2 cellular contexts compared by ENCODE assay signal in the genomic region with DNA sequence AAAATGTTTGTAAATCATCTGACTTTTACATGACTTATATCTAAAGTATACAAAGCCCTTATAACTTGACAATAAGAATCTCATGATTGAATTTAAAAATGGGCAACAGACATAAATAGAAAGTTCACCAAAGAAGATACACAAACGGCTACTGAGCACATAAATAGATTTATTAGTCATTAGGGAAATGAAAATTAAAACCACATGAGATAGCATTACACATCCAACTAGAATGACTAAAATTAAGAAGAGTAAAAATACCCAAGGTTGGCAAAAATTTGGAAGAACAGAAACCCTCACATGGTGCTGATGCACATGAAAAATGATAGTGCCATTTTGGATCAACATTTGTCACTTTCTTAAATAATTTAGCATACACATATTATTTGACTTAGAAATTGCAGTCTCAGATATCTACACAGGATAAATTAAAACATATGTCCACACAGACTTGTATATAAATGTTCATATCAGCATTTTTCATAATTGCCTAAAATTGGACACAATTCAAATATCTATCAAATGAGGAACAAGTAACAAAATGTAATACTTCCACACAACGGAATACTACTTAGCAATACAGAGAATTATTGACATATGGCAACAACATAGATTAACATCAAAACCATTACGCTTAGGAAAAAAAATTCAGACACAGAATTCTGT.
TF ChIP-seq lines count a peak whose summit lies in the region.

No MANE protein-coding gene starts in this region.

TF ChIP-seq in HepG2, 621 proteins besides CTCF, POLR2A, EP300 and RAD21 (continued from another document):
- peak; percentile 51; the same call in 1 of the 2 replicates for TF ChIP-seq MAFF (IDR thresholded peaks at IDR 0.05; ENCODE audit: low read depth, low read length)

TF ChIP-seq in K562, 482 proteins besides CTCF, POLR2A, EP300 and RAD21 (continues in another document):
- TF ChIP-seq, protein P1, sequence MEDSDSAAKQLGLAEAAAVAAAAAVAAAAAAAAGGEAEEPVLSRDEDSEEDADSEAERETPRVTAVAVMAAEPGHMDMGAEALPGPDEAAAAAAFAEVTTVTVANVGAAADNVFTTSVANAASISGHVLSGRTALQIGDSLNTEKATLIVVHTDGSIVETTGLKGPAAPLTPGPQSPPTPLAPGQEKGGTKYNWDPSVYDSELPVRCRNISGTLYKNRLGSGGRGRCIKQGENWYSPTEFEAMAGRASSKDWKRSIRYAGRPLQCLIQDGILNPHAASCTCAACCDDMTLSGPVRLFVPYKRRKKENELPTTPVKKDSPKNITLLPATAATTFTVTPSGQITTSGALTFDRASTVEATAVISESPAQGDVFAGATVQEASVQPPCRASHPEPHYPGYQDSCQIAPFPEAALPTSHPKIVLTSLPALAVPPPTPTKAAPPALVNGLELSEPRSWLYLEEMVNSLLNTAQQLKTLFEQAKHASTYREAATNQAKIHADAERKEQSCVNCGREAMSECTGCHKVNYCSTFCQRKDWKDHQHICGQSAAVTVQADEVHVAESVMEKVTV (CRISPR knock-in tag; IDR thresholded peaks at IDR 0.05), result no peak
- TF ChIP-seq ZFP36 (IDR thresholded peaks at IDR 0.05; ENCODE audit: low read depth, low read length, partially characterized antibody), result no peak
- TF ChIP-seq ZNF561 (CRISPR knock-in tag; conservative IDR thresholded peaks at IDR 0.05), result no peak
- TF ChIP-seq, protein P2, sequence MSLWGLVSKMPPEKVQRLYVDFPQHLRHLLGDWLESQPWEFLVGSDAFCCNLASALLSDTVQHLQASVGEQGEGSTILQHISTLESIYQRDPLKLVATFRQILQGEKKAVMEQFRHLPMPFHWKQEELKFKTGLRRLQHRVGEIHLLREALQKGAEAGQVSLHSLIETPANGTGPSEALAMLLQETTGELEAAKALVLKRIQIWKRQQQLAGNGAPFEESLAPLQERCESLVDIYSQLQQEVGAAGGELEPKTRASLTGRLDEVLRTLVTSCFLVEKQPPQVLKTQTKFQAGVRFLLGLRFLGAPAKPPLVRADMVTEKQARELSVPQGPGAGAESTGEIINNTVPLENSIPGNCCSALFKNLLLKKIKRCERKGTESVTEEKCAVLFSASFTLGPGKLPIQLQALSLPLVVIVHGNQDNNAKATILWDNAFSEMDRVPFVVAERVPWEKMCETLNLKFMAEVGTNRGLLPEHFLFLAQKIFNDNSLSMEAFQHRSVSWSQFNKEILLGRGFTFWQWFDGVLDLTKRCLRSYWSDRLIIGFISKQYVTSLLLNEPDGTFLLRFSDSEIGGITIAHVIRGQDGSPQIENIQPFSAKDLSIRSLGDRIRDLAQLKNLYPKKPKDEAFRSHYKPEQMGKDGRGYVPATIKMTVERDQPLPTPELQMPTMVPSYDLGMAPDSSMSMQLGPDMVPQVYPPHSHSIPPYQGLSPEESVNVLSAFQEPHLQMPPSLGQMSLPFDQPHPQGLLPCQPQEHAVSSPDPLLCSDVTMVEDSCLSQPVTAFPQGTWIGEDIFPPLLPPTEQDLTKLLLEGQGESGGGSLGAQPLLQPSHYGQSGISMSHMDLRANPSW (CRISPR knock-in tag; IDR thresholded peaks at IDR 0.05), result no peak
- TF ChIP-seq NCOA4 (IDR thresholded peaks at IDR 0.05; ENCODE audit: partially characterized antibody), result no peak
- TF ChIP-seq ARHGAP35 (IDR thresholded peaks at IDR 0.05; ENCODE audit: partially characterized antibody), result no peak
- TF ChIP-seq ZSCAN32 (CRISPR knock-in tag; IDR thresholded peaks at IDR 0.05), result no peak
- no peak for TF ChIP-seq NFXL1 (CRISPR knock-in tag; IDR thresholded peaks at IDR 0.05)
- TF ChIP-seq HDAC3 (IDR thresholded peaks at IDR 0.05; ENCODE audit: borderline replicate concordance, partially characterized antibody), result no peak
- TF ChIP-seq, protein P3, sequence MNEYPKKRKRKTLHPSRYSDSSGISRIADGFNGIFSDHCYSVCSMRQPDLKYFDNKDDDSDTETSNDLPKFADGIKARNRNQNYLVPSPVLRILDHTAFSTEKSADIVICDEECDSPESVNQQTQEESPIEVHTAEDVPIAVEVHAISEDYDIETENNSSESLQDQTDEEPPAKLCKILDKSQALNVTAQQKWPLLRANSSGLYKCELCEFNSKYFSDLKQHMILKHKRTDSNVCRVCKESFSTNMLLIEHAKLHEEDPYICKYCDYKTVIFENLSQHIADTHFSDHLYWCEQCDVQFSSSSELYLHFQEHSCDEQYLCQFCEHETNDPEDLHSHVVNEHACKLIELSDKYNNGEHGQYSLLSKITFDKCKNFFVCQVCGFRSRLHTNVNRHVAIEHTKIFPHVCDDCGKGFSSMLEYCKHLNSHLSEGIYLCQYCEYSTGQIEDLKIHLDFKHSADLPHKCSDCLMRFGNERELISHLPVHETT (CRISPR knock-in tag; conservative IDR thresholded peaks at IDR 0.05 in 1 of 2, IDR thresholded peaks at IDR 0.05 in 1 of 2), result no peak
- no peak for TF ChIP-seq ATF1 (CRISPR knock-in tag; IDR thresholded peaks at IDR 0.05)
- no peak for TF ChIP-seq ATF1 (tag; IDR thresholded peaks at IDR 0.05)
- TF ChIP-seq, protein P4, sequence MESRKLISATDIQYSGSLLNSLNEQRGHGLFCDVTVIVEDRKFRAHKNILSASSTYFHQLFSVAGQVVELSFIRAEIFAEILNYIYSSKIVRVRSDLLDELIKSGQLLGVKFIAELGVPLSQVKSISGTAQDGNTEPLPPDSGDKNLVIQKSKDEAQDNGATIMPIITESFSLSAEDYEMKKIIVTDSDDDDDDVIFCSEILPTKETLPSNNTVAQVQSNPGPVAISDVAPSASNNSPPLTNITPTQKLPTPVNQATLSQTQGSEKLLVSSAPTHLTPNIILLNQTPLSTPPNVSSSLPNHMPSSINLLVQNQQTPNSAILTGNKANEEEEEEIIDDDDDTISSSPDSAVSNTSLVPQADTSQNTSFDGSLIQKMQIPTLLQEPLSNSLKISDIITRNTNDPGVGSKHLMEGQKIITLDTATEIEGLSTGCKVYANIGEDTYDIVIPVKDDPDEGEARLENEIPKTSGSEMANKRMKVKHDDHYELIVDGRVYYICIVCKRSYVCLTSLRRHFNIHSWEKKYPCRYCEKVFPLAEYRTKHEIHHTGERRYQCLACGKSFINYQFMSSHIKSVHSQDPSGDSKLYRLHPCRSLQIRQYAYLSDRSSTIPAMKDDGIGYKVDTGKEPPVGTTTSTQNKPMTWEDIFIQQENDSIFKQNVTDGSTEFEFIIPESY (CRISPR knock-in tag; IDR thresholded peaks at IDR 0.05), result no peak
- TF ChIP-seq C11orf30 (IDR thresholded peaks at IDR 0.05; ENCODE audit: low read depth), result peak; percentile 46; the same call in 1 of the 2 replicates
- TF ChIP-seq, protein P5, sequence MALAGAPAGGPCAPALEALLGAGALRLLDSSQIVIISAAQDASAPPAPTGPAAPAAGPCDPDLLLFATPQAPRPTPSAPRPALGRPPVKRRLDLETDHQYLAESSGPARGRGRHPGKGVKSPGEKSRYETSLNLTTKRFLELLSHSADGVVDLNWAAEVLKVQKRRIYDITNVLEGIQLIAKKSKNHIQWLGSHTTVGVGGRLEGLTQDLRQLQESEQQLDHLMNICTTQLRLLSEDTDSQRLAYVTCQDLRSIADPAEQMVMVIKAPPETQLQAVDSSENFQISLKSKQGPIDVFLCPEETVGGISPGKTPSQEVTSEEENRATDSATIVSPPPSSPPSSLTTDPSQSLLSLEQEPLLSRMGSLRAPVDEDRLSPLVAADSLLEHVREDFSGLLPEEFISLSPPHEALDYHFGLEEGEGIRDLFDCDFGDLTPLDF (CRISPR knock-in tag; IDR thresholded peaks at IDR 0.05), result no peak
- TF ChIP-seq, protein P6, sequence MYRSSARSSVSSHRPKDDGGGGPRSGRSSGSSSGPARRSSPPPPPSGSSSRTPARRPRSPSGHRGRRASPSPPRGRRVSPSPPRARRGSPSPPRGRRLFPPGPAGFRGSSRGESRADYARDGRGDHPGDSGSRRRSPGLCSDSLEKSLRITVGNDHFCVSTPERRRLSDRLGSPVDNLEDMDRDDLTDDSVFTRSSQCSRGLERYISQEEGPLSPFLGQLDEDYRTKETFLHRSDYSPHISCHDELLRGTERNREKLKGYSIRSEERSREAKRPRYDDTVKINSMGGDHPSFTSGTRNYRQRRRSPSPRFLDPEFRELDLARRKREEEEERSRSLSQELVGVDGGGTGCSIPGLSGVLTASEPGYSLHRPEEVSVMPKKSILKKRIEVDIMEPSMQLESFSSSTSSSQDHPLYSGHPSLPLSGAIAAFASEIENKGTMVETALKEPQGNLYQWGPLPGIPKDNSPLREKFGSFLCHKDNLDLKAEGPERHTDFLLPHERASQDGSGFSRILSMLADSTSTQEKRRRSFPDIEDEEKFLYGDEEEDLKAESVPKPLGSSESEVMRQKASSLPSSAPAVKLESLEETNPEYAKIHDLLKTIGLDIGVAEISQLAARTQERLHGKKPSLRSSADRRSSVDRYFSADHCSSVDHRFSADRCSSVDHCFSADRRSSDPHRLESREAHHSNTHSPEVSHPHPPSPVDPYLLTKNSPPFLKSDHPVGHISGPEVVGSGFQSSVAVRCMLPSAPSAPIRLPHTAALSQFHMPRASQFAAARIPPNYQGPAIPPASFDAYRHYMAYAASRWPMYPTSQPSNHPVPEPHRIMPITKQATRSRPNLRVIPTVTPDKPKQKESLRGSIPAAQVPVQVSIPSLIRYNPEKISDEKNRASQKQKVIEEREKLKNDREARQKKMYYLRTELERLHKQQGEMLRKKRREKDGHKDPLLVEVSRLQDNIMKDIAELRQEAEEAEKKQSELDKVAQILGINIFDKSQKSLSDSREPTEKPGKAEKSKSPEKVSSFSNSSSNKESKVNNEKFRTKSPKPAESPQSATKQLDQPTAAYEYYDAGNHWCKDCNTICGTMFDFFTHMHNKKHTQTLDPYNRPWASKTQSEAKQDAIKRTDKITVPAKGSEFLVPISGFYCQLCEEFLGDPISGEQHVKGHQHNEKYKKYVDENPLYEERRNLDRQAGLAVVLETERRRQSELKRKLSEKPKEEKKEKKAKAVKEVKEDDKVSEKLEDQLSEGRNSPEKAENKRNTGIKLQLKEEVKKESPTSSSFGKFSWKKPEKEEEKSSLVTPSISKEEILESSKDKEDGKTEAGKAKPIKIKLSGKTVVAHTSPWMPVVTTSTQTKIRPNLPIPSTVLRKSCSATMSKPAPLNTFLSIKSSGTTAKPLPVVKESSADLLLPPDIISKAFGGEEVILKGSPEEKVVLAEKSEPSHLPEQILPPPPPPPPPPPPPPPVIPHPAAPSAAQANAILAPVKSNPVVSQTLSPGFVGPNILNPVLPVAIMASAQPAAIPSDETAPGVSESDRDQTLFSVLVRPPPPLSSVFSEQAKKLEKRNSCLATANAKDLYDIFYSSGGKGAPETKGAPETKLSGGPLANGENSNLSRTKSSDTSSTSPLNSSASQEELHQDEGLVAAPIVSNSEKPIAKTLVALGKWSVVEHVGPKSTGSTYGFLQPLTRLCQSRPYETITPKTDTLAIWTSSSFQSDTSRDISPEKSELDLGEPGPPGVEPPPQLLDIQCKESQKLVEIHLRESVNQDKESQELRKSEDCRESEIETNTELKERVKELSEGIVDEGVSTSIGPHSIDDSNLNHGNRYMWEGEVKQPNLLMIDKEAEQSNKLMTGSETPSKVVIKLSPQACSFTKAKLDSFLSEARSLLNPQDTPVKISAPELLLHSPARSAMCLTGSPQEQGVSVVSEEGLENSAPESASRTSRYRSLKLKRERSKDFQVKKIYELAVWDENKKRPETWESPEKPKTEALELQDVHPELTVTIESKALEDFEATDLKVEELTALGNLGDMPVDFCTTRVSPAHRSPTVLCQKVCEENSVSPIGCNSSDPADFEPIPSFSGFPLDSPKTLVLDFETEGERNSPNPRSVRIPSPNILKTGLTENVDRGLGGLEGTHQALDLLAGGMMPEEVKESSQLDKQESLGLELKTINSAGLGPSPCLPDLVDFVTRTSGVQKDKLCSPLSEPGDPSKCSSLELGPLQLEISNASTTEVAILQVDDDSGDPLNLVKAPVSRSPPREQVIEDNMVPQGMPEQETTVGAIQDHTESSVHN (IDR thresholded peaks at IDR 0.05; ENCODE audit: borderline replicate concordance in 1 of 2, low read depth in 1 of 2), result no peak
- TF ChIP-seq KAT2B (IDR thresholded peaks at IDR 0.05; ENCODE audit: low read depth, low read length), result no peak
- TF ChIP-seq KDM4B (IDR thresholded peaks at IDR 0.05; ENCODE audit: borderline replicate concordance in 2 of 2, low read depth in 1 of 2), result no peak
- peak; percentile 62 for TF ChIP-seq ZNF316 (IDR thresholded peaks at IDR 0.05)
- no peak for TF ChIP-seq NR4A1 (CRISPR knock-in tag; IDR thresholded peaks at IDR 0.05)
- no peak for TF ChIP-seq NR4A1 (tag; IDR thresholded peaks at IDR 0.05)
- no peak for TF ChIP-seq BDP1 (IDR thresholded peaks at IDR 0.05; ENCODE audit: insufficient read depth, insufficient read length)
- no peak for TF ChIP-seq PTRF (tag; IDR thresholded peaks at IDR 0.05)
- no peak for TF ChIP-seq EP400 (IDR thresholded peaks at IDR 0.05)
- TF ChIP-seq, protein P7, sequence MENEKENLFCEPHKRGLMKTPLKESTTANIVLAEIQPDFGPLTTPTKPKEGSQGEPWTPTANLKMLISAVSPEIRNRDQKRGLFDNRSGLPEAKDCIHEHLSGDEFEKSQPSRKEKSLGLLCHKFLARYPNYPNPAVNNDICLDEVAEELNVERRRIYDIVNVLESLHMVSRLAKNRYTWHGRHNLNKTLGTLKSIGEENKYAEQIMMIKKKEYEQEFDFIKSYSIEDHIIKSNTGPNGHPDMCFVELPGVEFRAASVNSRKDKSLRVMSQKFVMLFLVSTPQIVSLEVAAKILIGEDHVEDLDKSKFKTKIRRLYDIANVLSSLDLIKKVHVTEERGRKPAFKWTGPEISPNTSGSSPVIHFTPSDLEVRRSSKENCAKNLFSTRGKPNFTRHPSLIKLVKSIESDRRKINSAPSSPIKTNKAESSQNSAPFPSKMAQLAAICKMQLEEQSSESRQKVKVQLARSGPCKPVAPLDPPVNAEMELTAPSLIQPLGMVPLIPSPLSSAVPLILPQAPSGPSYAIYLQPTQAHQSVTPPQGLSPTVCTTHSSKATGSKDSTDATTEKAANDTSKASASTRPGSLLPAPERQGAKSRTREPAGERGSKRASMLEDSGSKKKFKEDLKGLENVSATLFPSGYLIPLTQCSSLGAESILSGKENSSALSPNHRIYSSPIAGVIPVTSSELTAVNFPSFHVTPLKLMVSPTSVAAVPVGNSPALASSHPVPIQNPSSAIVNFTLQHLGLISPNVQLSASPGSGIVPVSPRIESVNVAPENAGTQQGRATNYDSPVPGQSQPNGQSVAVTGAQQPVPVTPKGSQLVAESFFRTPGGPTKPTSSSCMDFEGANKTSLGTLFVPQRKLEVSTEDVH (IDR thresholded peaks at IDR 0.05; ENCODE audit: low read depth, partially characterized antibody), result no peak
- no peak for TF ChIP-seq EGR1 (conservative IDR thresholded peaks at IDR 0.05)
- TF ChIP-seq MAFF (IDR thresholded peaks at IDR 0.05; ENCODE audit: low read length), result peak; percentile 30; the same call in 1 of the 2 replicates
- TF ChIP-seq NCOA2 (IDR thresholded peaks at IDR 0.05; ENCODE audit: partially characterized antibody in 2 of 2), result no peak
- TF ChIP-seq MAFG (tag; conservative IDR thresholded peaks at IDR 0.05), result peak; percentile 35; the same call in 1 of the 2 replicates
- TF ChIP-seq MYC (IDR thresholded peaks at IDR 0.05; ENCODE audit: low read depth, low read length), result no peak
- TF ChIP-seq MYC (CRISPR knock-in tag; IDR thresholded peaks at IDR 0.05; ENCODE audit: borderline replicate concordance, low read depth), result no peak
- TF ChIP-seq, protein P8, sequence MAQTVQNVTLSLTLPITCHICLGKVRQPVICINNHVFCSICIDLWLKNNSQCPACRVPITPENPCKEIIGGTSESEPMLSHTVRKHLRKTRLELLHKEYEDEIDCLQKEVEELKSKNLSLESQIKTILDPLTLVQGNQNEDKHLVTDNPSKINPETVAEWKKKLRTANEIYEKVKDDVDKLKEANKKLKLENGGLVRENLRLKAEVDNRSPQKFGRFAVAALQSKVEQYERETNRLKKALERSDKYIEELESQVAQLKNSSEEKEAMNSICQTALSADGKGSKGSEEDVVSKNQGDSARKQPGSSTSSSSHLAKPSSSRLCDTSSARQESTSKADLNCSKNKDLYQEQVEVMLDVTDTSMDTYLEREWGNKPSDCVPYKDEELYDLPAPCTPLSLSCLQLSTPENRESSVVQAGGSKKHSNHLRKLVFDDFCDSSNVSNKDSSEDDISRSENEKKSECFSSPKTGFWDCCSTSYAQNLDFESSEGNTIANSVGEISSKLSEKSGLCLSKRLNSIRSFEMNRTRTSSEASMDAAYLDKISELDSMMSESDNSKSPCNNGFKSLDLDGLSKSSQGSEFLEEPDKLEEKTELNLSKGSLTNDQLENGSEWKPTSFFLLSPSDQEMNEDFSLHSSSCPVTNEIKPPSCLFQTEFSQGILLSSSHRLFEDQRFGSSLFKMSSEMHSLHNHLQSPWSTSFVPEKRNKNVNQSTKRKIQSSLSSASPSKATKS (CRISPR knock-in tag; IDR thresholded peaks at IDR 0.05), result no peak
